Comparison of ENCODE assay signal across 8 cellular contexts in genomic region chr17:30278032-30278431, GRCh38. TPM values are rescaled to one million over a fixed set of nuclear protein-coding genes. Genes with fewer than 3 reads are reported as not detected.
A peak's percentile ranks its signal among the peaks of the same experiment; 100 is the strongest.
DNase-seq lines count a peak whose midpoint lies in the region; ATAC-seq and FAIRE-seq lines count a peak whose summit lies in the region.

No MANE protein-coding gene starts in this region.

- no peak overlapping the region for H3K4me3 Mint-ChIP-seq in activated naive CD8-positive, alpha-beta T cell treated with anti-CD3 and anti-CD28 coated beads for 36 hours

- intact Hi-C loops in Right ventricle myocardium superior (cut with DNase I) (loop anchor here (5.0 kb wide), 1 partner anchor 176 kb away; no protein-coding TSS in a partner anchor), cardiac septum (cut with DNase I) (loop anchor here (2.0 to 5.0 kb wide), 2 partner anchors 151 to 173 kb away; no protein-coding TSS in a partner anchor)

- no peak overlapping the region for H3K27ac Mint-ChIP-seq in activated naive CD8-positive, alpha-beta T cell treated with anti-CD3 and anti-CD28 coated beads for 36 hours

- H3K36me3 Mint-ChIP-seq in activated naive CD8-positive, alpha-beta T cell treated with anti-CD3 and anti-CD28 coated beads for 36 hours, result peaks cover 31% of the 10 kb centered on the region

- ATAC-seq in Right ventricle myocardium superior (ENCODE audit: poor library complexity), result peak; percentile 85

- H3K4me1 Mint-ChIP-seq in activated naive CD8-positive, alpha-beta T cell treated with anti-CD3 and anti-CD28 coated beads for 36 hours, result peaks cover 1% of the 10 kb centered on the region

- DNase-seq in Right ventricle myocardium superior (no peak), cardiac septum (ENCODE audit: low spot score) (no peak), RCC 7860 (ENCODE audit: low spot score) (no peak), foreskin melanocyte (peak; percentile 55), superior temporal gyrus (ENCODE audit: extremely low spot score) (peak; percentile 24), NCI-H1048 (lab: John Stamatoyannopoulos, UW) (no peak)
- no peak for DNase-seq in activated naive CD8-positive, alpha-beta T cell treated with anti-CD3 and anti-CD28 coated beads for 36 hours
- no peak for DNase-seq in stimulated activated naive CD4-positive, alpha-beta T cell treated with Interleukin-2 at 50 U/mL for 16 hours (lab: John Stamatoyannopoulos, UW)

- H3K27me3 Mint-ChIP-seq in activated naive CD8-positive, alpha-beta T cell treated with anti-CD3 and anti-CD28 coated beads for 36 hours, result no peaks in the 10 kb centered on the region

- FAIRE-seq in RCC 7860 (lab: Jason Lieb, UNC), result peak; percentile 44

- H3K9me3 Mint-ChIP-seq in activated naive CD8-positive, alpha-beta T cell treated with anti-CD3 and anti-CD28 coated beads for 36 hours, result no peaks in the 10 kb centered on the region

RNA-seq across cellular contexts. Expression of gene BLMH, which starts 13.7 kb away (rescaled TPM):
- total RNA-seq in Right ventricle myocardium superior (13.4 TPM), cardiac septum (14.1 TPM)
- 10 to 100 TPM; 85.1 to 86.8 TPM for total RNA-seq in activated naive CD8-positive, alpha-beta T cell treated with anti-CD3 and anti-CD28 coated beads for 36 hours

RNA-seq across cellular contexts. Expression of gene SLC6A4, which starts 42.5 kb away (rescaled TPM):
- total RNA-seq in Right ventricle myocardium superior (0.75 TPM), cardiac septum (0.70 TPM)
- total RNA-seq in activated naive CD8-positive, alpha-beta T cell treated with anti-CD3 and anti-CD28 coated beads for 36 hours, result not detected

RNA-seq across cellular contexts. Expression of gene TMIGD1, which starts 55.8 kb away (rescaled TPM):
- total RNA-seq in Right ventricle myocardium superior, result not detected
- total RNA-seq in cardiac septum, result not detected
- total RNA-seq in activated naive CD8-positive, alpha-beta T cell treated with anti-CD3 and anti-CD28 coated beads for 36 hours, result not detected

Comparison
In these comparisons a context has a peak if more than half of its experiments do, and no peak if none do; other contexts are left out.
1. DNase-seq: peak in foreskin melanocyte (single experiment) and superior temporal gyrus (single experiment); none in Right ventricle myocardium superior (single experiment), cardiac septum (single experiment), RCC 7860 (single experiment), activated naive CD8-positive, alpha-beta T cell treated with anti-CD3 and anti-CD28 coated beads for 36 hours (single experiment), NCI-H1048 (single experiment) and stimulated activated naive CD4-positive, alpha-beta T cell treated with Interleukin-2 at 50 U/mL for 16 hours (single experiment).